24 cellular contexts compared by ENCODE assay signal in the genomic region with DNA sequence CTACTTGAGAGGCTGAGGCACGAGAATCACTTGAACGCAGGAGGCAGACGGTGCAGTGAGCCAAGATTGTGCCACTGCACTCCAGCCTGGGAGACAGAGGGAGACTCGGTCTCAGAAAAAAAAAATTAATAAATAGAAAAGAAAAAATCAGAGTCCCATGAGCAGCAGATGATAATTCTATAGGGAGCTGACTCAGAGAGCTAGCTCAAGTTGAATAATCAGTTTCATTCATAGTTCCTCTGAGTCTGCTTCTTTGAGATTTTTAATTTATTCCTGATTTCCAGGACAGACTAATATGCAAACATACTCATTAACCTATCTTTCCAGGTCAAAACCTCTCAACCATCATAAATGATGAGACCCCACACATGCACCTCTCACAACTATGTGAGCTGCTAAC.
"Had no signal": no experiment of that assay in that cellular context is flagged by ENCODE, and none has a peak within 500 bp of the region (broad histone marks: within the 10 kb centered on the region; RNA-seq: fewer than 3 reads in every experiment).

No MANE protein-coding gene starts in this region.

- DNase-seq: heart right ventricle; islet precursor cell; left ventricle myocardium inferior; naive thymus-derived CD8-positive, alpha-beta T cell; nephron progenitor cell; nucleus accumbens; pancreas; posterior cingulate gyrus; retina; right cardiac atrium; stimulated activated CD4-positive, alpha-beta T cell treated with anti-CD3 and anti-CD28 coated beads, Interleukin-12 subunit alpha, Interleukin-12 subunit beta, amount 100 ng/mL, for 4 hours; stimulated activated CD4-positive, alpha-beta T cell treated with anti-CD3 and anti-CD28 coated beads, Interleukin-15, amount 100 ng/mL, for 24 hours; stimulated activated CD4-positive, alpha-beta T cell treated with anti-CD3 and anti-CD28 coated beads, Interleukin-2, amount 100 ng/mL, for 24 hours; stimulated activated CD4-positive, alpha-beta T cell treated with anti-CD3 and anti-CD28 coated beads, Interleukin-4, amount 100 ng/mL, for 1 hour; stimulated activated naive B cell treated with anti-CD40 and anti-IgM and Interleukin-4, amounts not matched to agents 10 μg/mL and 1 μg/mL and 100 μg/mL, for 72 hours; tibial artery; trophoblast cell; upper lobe of right lung had no signal

- H3K36me3 ChIP-seq: heart right ventricle, left ventricle myocardium inferior, pancreas, prostate gland, suprapubic skin, thoracic aorta, tibial artery had no signal

- H3K27ac ChIP-seq: heart right ventricle, hepatocyte, left ventricle myocardium inferior, pancreas, prostate gland, suprapubic skin, thoracic aorta, tibial artery, upper lobe of right lung had no signal

- H3K4me1 ChIP-seq: heart right ventricle, left ventricle myocardium inferior, prostate gland, tibial artery, upper lobe of right lung had no signal

- H3K9me3 ChIP-seq: heart right ventricle, left ventricle myocardium inferior, pancreas, prostate gland, suprapubic skin, thoracic aorta, tibial artery, upper lobe of right lung had no signal

- H3K4me3 ChIP-seq: heart right ventricle, hepatocyte, left ventricle myocardium inferior, pancreas, prostate gland, skin epidermis, suprapubic skin, thoracic aorta, tibial artery, upper lobe of right lung had no signal

- H3K27me3 ChIP-seq: heart right ventricle, hepatocyte, pancreas, suprapubic skin, tibial artery, upper lobe of right lung had no signal

- H3K4me2 ChIP-seq: hepatocyte had no signal

- ATAC-seq: heart right ventricle; naive thymus-derived CD8-positive, alpha-beta T cell; pancreas; right cardiac atrium; sciatic nerve; stimulated activated naive B cell treated with anti-CD40 and anti-IgM and Interleukin-4, amounts not matched to agents 10 μg/mL and 1 μg/mL and 100 μg/mL, for 72 hours; upper lobe of right lung had no signal

- H2AFZ ChIP-seq: hepatocyte had no signal
